In the genomic region with DNA sequence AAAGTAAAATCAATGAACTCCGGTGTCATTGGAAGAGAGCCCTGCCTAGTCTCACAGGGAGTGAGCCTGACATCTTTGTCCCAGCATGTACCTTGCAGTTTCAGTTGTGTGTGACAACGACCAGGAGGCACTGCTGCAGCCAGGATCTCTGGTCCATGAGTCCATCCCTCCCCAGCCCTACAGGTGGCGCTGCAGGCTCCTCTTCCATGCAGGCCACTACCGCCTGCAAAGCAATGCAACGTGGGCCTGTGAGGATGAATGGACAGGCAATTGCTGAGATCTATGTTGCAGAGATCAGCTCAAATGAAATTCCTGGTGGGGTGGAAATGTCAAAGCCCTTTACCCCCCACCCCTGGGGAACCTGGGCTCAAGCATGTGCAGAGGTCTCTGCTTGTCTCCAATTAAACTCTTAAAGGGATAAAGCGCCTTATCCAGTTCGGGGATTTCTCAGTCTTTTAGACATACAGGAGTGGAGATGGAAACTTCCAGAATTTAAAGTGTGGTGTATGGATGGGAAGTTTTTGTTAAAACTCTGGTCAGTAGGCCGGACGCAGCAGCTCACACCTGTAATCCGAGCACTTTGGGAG, we compare ENCODE assay signal across 8 cellular contexts. TPM values are rescaled to one million over a fixed set of nuclear protein-coding genes. Genes with fewer than 3 reads are reported as not detected.
DNase-seq lines count a peak whose midpoint lies in the region; ATAC-seq and TF ChIP-seq lines count a peak whose summit lies in the region.

No MANE protein-coding gene starts in this region.

- peaks cover 5 to 25% (median 12%) of the 10 kb centered on the region in 3 experiments; a peak in 6 of 7 replicates for H3K36me3 Mint-ChIP-seq in H9 (ENCODE audit: insufficient read depth in 1 of 3, low read depth in 3 of 3)

- H3K14ac ChIP-seq in H9 (ENCODE audit: insufficient read depth, low read length) = no peak overlapping the region

- H3K56ac ChIP-seq in H9 (ENCODE audit: insufficient read length, low read depth, low read length) = no peak overlapping the region

- no peak overlapping the region for H3K9ac ChIP-seq in H9 (ENCODE audit: extremely low read depth, insufficient read length, low read length)

- peaks cover 6% of the 10 kb centered on the region for H3K27me3 Mint-ChIP-seq in H9 (ENCODE audit: low read depth)

- intact Hi-C loops in left ventricle myocardium superior (cut with micrococcal nuclease) = no loop called here
- intact Hi-C loops in sciatic nerve (cut with DNase I) = no loop called here

- no peaks in the 10 kb centered on the region for H3K9me3 Mint-ChIP-seq in H9

- WGBS in H9 (ENCODE audit: extremely low coverage, insufficient read length, low lambda C conversion rate) = no CpG with 5 or more reads among the region's 10 CpGs

- no peak overlapping the region for H4K91ac ChIP-seq in H9 (ENCODE audit: insufficient read length, low read depth, low read length)

- no peak overlapping the region for H3K4me2 ChIP-seq in H9 (ENCODE audit: insufficient read depth, insufficient read length, low read length)

- H2BK12ac ChIP-seq in H9 (ENCODE audit: insufficient read length, low read depth, low read length) = no peak overlapping the region

- no peaks in the 10 kb centered on the region for H3K9me3 ChIP-seq in H9 (ENCODE audit: control insufficient read depth, low read depth, low read length)

- no peak overlapping the region for H3K23ac ChIP-seq in H9 (ENCODE audit: insufficient read length, low read depth, low read length)

- DNase-seq in EL (peak; percentile 81), H9 (peak; percentile 95), NCI-H1092 (lab: John Stamatoyannopoulos, UW) (peak; percentile 16), T-helper 2 cell (peak; percentile 10 to 81 (median 55)), amniotic epithelial cell (ENCODE audit: low read depth) (peak; percentile 60), left ventricle myocardium superior (peak; percentile 88), sciatic nerve (ENCODE audit: low spot score) (peak; percentile 90), NCI-H226 (no peak)

- peaks cover 0 to 5% of the 10 kb centered on the region in 2 experiments for H3K4me1 Mint-ChIP-seq in H9

- no peak overlapping the region for H2AK5ac ChIP-seq in H9 (ENCODE audit: insufficient read length, low read length)

- H3T11ph ChIP-seq in H9 (ENCODE audit: low read length) = no peak overlapping the region

- H4K5ac ChIP-seq in H9 (ENCODE audit: insufficient read length, low read depth, low read length) = no peak overlapping the region

- H3K27ac Mint-ChIP-seq in H9 = no peak overlapping the region

- TF ChIP-seq CTCF in H9 (conservative IDR thresholded peaks at IDR 0.05) = peak; percentile 98

- H2BK5ac ChIP-seq in H9 (ENCODE audit: insufficient read length, low read length) = no peak overlapping the region

- no peaks in the 10 kb centered on the region for H3K79me1 ChIP-seq in H9 (ENCODE audit: insufficient read depth, low read depth, low read length, poor library complexity, severe bottlenecking)

- H2AFZ ChIP-seq in H9 (ENCODE audit: low read length) = no peak overlapping the region

- H3K27me3 ChIP-seq in H9 (ENCODE audit: insufficient read depth, low read length) = no peaks in the 10 kb centered on the region

- H2BK15ac ChIP-seq in H9 (ENCODE audit: low read depth, low read length) = no peak overlapping the region

- peak; percentile 89 for ATAC-seq in left ventricle myocardium superior
- ATAC-seq in sciatic nerve = peak; percentile 83

- no peak overlapping the region for H3K18ac ChIP-seq in H9 (ENCODE audit: insufficient read length, low read depth, low read length)

- H3K4me3 Mint-ChIP-seq in H9 = no peak overlapping the region

- no peaks in the 10 kb centered on the region for H3K79me2 ChIP-seq in H9 (ENCODE audit: insufficient read depth, low read length)

- H2BK120ac ChIP-seq in H9 (ENCODE audit: low read depth, low read length, poor library complexity, severe bottlenecking) = no peak overlapping the region

- H4K20me1 ChIP-seq in H9 (ENCODE audit: control insufficient read depth, insufficient read depth, insufficient read length) = no peaks in the 10 kb centered on the region

- no peak overlapping the region for H3K27ac ChIP-seq in H9 (ENCODE audit: insufficient read length, low read depth, low read length)

- no peak overlapping the region for H4K8ac ChIP-seq in H9 (replicated peaks; ENCODE audit: insufficient read length, low read depth, low read length)

- no peak overlapping the region for H2BK20ac ChIP-seq in H9 (ENCODE audit: low read depth, low read length, poor library complexity, severe bottlenecking)

- no peaks in the 10 kb centered on the region for H3K23me2 ChIP-seq in H9 (ENCODE audit: insufficient read length, low read depth, low read length, poor library complexity, severe bottlenecking)

- H3K4ac ChIP-seq in H9 (ENCODE audit: low read depth, low read length) = no peak overlapping the region

- no peaks in the 10 kb centered on the region; the same call in 1 of the 2 replicates for H3K4me1 ChIP-seq in H9 (ENCODE audit: insufficient read depth, low read length)

RNA-seq across cellular contexts. Expression of a gene that starts 35.8 kb away (rescaled TPM):
- total RNA-seq in H9 (2021) = 650 and 676 TPM in 2 replicates
- 41.6 TPM for total RNA-seq in left ventricle myocardium superior
- 219 TPM for total RNA-seq in sciatic nerve

RNA-seq across cellular contexts. Expression of a gene that starts 59.0 kb away (rescaled TPM):
- 23.7 and 24.9 TPM in 2 replicates for total RNA-seq in H9 (2021)
- total RNA-seq in left ventricle myocardium superior = 13.2 TPM
- total RNA-seq in sciatic nerve = 30.3 TPM
